8 cellular contexts compared by ENCODE assay signal in the genomic region with DNA sequence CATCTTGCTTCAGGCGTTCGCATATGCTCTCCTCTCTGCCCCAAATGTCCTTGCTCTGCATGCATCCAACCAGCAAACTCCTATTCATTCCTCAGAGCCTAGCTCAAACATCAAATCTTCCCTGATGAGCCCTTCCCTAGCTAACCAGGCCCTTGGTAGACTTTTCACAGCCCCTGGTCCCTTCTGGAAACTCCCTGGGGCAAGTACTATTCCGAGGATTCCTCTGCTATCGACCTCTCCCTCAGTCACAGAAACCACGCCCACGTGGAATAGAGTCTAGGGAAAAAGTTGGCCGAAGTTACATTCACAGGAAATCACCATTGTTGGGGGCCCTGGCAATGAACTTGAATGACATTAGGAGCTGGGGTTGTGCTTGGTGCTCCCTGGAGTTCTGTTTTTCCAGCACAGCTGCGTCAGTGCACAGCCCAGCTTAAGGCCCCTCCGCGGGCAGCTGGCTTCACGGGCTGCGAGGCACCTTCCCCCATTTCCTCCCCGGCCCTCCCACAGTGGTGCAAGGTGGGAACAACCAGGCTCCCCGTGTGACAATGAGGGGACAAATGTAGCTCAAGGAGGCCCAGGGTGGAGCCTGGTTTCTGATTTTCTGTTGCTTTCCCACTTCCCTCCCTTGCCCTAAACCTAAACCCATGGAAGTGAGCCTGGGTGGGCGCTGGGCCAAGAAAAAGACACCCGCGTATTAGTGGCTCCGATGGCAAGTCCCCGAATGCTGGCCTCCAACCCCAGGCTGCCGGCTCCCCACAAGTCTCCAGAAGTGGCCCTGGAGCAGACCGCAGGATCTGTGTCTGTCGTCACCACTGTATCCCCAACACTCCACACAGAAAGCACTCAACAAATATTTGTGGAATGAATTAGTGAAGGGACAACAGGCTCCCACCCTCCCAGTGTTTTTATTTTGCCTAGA. TPM values are rescaled to one million over a fixed set of nuclear protein-coding genes. Genes with fewer than 3 reads are reported as not detected.
DNase-seq lines count a peak whose midpoint lies in the region; ATAC-seq and TF ChIP-seq lines count a peak whose summit lies in the region.

No MANE protein-coding gene starts in this region.

- in situ Hi-C loops in GM13977 (cut with MboI; ENCODE audit: low pct_unique_long_range_greater_than_20kb, low sequenced_read_pairs, unreplicated experiment), result no loop called here

- peak overlapping the region; percentile 19 for H3K4me3 Mint-ChIP-seq in activated T-helper 1 cell treated with anti-CD3 and anti-CD28 coated beads, Interleukin-12 subunit alpha, Interleukin-12 subunit beta, Interleukin-2, Interleukin-4 antibody, amounts not matched to agents 30 ng/mL and 10 ng/mL and 1 ng/mL, durations not matched to agents 14 hours and 24 hours and 36 hours
- H3K4me3 Mint-ChIP-seq in naive thymus-derived CD8-positive, alpha-beta T cell, result peak overlapping the region in 3 of 10 donors; percentile 16 to 51 (median 22)

- intact Hi-C loops in activated T-helper 1 cell treated with anti-CD3 and anti-CD28 coated beads, Interleukin-12 subunit alpha, Interleukin-12 subunit beta, Interleukin-2, Interleukin-4 antibody, amounts not matched to agents 30 ng/mL and 10 ng/mL and 1 ng/mL, durations not matched to agents 14 hours and 24 hours and 36 hours (cut with micrococcal nuclease), result no loop called here
- intact Hi-C loops in Right ventricle myocardium superior (cut with DNase I) (no loop called here), sigmoid colon (cut with DNase I) (loop anchor here (2.0 to 10.0 kb wide), 4 partner anchors 24 to 543 kb away; partner anchors contain the start of genes ARFGAP3, PACSIN2 and TTLL12)

- no peaks in the 10 kb centered on the region for H3K9me3 Mint-ChIP-seq in activated T-helper 1 cell treated with anti-CD3 and anti-CD28 coated beads, Interleukin-12 subunit alpha, Interleukin-12 subunit beta, Interleukin-2, Interleukin-4 antibody, amounts not matched to agents 30 ng/mL and 10 ng/mL and 1 ng/mL, durations not matched to agents 14 hours and 24 hours and 36 hours
- no peaks in the 10 kb centered on the region for H3K9me3 Mint-ChIP-seq in naive thymus-derived CD8-positive, alpha-beta T cell

- H3K4me1 Mint-ChIP-seq in activated T-helper 1 cell treated with anti-CD3 and anti-CD28 coated beads, Interleukin-12 subunit alpha, Interleukin-12 subunit beta, Interleukin-2, Interleukin-4 antibody, amounts not matched to agents 30 ng/mL and 10 ng/mL and 1 ng/mL, durations not matched to agents 14 hours and 24 hours and 36 hours (ENCODE audit: low read depth), result peaks cover 15% of the 10 kb centered on the region
- peaks cover 20 to 66% (median 55%) of the 10 kb centered on the region in 4 donors for H3K4me1 Mint-ChIP-seq in naive thymus-derived CD8-positive, alpha-beta T cell

- H3K9me3 ChIP-seq in sigmoid colon, result no peaks in the 10 kb centered on the region

- H3K27ac ChIP-seq in sigmoid colon, result peak overlapping the region; percentile 95 to 98 (median 96)

- 42 to 43% methylated on average over 22 of the region's 22 CpGs for WGBS in sigmoid colon, 2 donors

- peak; percentile 2 for ATAC-seq in Right ventricle myocardium superior (ENCODE audit: poor library complexity)
- ATAC-seq in naive thymus-derived CD8-positive, alpha-beta T cell, result no peak
- no peak for ATAC-seq in GM19023 (IDR thresholded peaks at IDR 0.05; ENCODE audit: unreplicated experiment)

- no peaks in the 10 kb centered on the region for H3K27me3 ChIP-seq in sigmoid colon

- peaks cover 3% of the 10 kb centered on the region for H3K36me3 Mint-ChIP-seq in activated T-helper 1 cell treated with anti-CD3 and anti-CD28 coated beads, Interleukin-12 subunit alpha, Interleukin-12 subunit beta, Interleukin-2, Interleukin-4 antibody, amounts not matched to agents 30 ng/mL and 10 ng/mL and 1 ng/mL, durations not matched to agents 14 hours and 24 hours and 36 hours (ENCODE audit: low read depth)
- peaks cover 0 to 2% (median 0%) of the 10 kb centered on the region in 3 donors for H3K36me3 Mint-ChIP-seq in naive thymus-derived CD8-positive, alpha-beta T cell

- no peak for TF ChIP-seq CTCF in sigmoid colon (IDR thresholded peaks at IDR 0.05)
- no peak for TF ChIP-seq CTCF in GM13977 (IDR thresholded peaks at IDR 0.05; ENCODE audit: extremely low read depth, insufficient read depth, missing control alignments)

- peaks cover 0 to 75% (median 68%) of the 10 kb centered on the region in 4 donors for H3K4me1 ChIP-seq in sigmoid colon

- peak overlapping the region; percentile 2 to 34 (median 26) for H3K4me3 ChIP-seq in sigmoid colon

- H3K36me3 ChIP-seq in sigmoid colon, result no peaks in the 10 kb centered on the region

- TF ChIP-seq EP300 in sigmoid colon (IDR thresholded peaks at IDR 0.05), result no peak

- no peak overlapping the region for H3K27ac Mint-ChIP-seq in activated T-helper 1 cell treated with anti-CD3 and anti-CD28 coated beads, Interleukin-12 subunit alpha, Interleukin-12 subunit beta, Interleukin-2, Interleukin-4 antibody, amounts not matched to agents 30 ng/mL and 10 ng/mL and 1 ng/mL, durations not matched to agents 14 hours and 24 hours and 36 hours
- peak overlapping the region in 5 of 10 donors; percentile 5 to 83 (median 69) for H3K27ac Mint-ChIP-seq in naive thymus-derived CD8-positive, alpha-beta T cell

- TF ChIP-seq POLR2A in sigmoid colon (IDR thresholded peaks at IDR 0.05), result no peak

- no peaks in the 10 kb centered on the region for H3K27me3 Mint-ChIP-seq in activated T-helper 1 cell treated with anti-CD3 and anti-CD28 coated beads, Interleukin-12 subunit alpha, Interleukin-12 subunit beta, Interleukin-2, Interleukin-4 antibody, amounts not matched to agents 30 ng/mL and 10 ng/mL and 1 ng/mL, durations not matched to agents 14 hours and 24 hours and 36 hours (ENCODE audit: insufficient read depth)
- H3K27me3 Mint-ChIP-seq in naive thymus-derived CD8-positive, alpha-beta T cell, result no peaks in the 10 kb centered on the region

- DNase-seq in COLO668 (lab: John Stamatoyannopoulos, UW; ENCODE audit: unreplicated experiment) (peak; percentile 57), Right ventricle myocardium superior (peak; percentile 82), sigmoid colon (peak; percentile 87), COR-L47 (lab: John Stamatoyannopoulos, UW) (no peak), GM13977 (ENCODE audit: low spot score) (no peak)
- DNase-seq in activated T-helper 1 cell treated with anti-CD3 and anti-CD28 coated beads, Interleukin-12 subunit alpha, Interleukin-12 subunit beta, Interleukin-2, Interleukin-4 antibody, amounts not matched to agents 30 ng/mL and 10 ng/mL and 1 ng/mL, durations not matched to agents 14 hours and 24 hours and 36 hours (ENCODE audit: low spot score), result no peak
- no peak for DNase-seq in naive thymus-derived CD8-positive, alpha-beta T cell

- POLR2A ChIA-PET in naive thymus-derived CD8-positive, alpha-beta T cell (lab: Charles Lee), result interaction anchor here (0.6 to 3.4 kb wide), 2 partner anchors 30 to 1176 kb away, joined by 3 to 12 read pairs; partner anchors contain the start of genes ACO2, PHF5A and POLDIP3

RNA-seq across cellular contexts. Expression of gene ATP5MGL, which starts 4.3 kb away (rescaled TPM):
- total RNA-seq in activated T-helper 1 cell treated with anti-CD3 and anti-CD28 coated beads, Interleukin-12 subunit alpha, Interleukin-12 subunit beta, Interleukin-2, Interleukin-4 antibody, amounts not matched to agents 30 ng/mL and 10 ng/mL and 1 ng/mL, durations not matched to agents 14 hours and 24 hours and 36 hours, result 0.49 TPM in 1 of 2 replicates, not detected in the other
- 0.38 TPM for total RNA-seq in Right ventricle myocardium superior
- under 1 TPM in 1 of 4 donors, not detected in 3; 0.66 TPM for total RNA-seq in sigmoid colon
- under 1 TPM in 1 of 3 donors, not detected in 2; 0.25 TPM for polyA plus RNA-seq in sigmoid colon
- 1 to 10 TPM; 2.6 to 3.0 TPM for total RNA-seq in naive thymus-derived CD8-positive, alpha-beta T cell
- polyA plus RNA-seq in naive thymus-derived CD8-positive, alpha-beta T cell, result under 1 TPM in 1 of 3 donors, not detected in 2; 0.23 TPM

RNA-seq across cellular contexts. Expression of gene CYB5R3, which starts 4.5 kb away (rescaled TPM):
- total RNA-seq in activated T-helper 1 cell treated with anti-CD3 and anti-CD28 coated beads, Interleukin-12 subunit alpha, Interleukin-12 subunit beta, Interleukin-2, Interleukin-4 antibody, amounts not matched to agents 30 ng/mL and 10 ng/mL and 1 ng/mL, durations not matched to agents 14 hours and 24 hours and 36 hours, result 69.8 and 75.1 TPM in 2 replicates
- total RNA-seq in Right ventricle myocardium superior, result 216 TPM
- total RNA-seq in sigmoid colon, result 100 to 1,000 TPM in 2 of 4 donors, 10 to 100 TPM in 2; 71.5 to 156 (median 88.6) TPM
- 100 to 1,000 TPM in 1 of 3 donors, 10 to 100 TPM in 2; 44.9 to 158 (median 78.7) TPM for polyA plus RNA-seq in sigmoid colon
- total RNA-seq in naive thymus-derived CD8-positive, alpha-beta T cell, result 10 to 100 TPM; 34.7 to 36.5 TPM
- polyA plus RNA-seq in naive thymus-derived CD8-positive, alpha-beta T cell, result 10 to 100 TPM; 37.1 to 70.2 (median 37.9) TPM

RNA-seq across cellular contexts. Expression of gene POLDIP3, which starts 30.0 kb away (rescaled TPM):
- 77.9 and 87.2 TPM in 2 replicates for total RNA-seq in activated T-helper 1 cell treated with anti-CD3 and anti-CD28 coated beads, Interleukin-12 subunit alpha, Interleukin-12 subunit beta, Interleukin-2, Interleukin-4 antibody, amounts not matched to agents 30 ng/mL and 10 ng/mL and 1 ng/mL, durations not matched to agents 14 hours and 24 hours and 36 hours
- 32.1 TPM for total RNA-seq in Right ventricle myocardium superior
- total RNA-seq in sigmoid colon, result 10 to 100 TPM; 30.2 to 41.4 (median 34.5) TPM
- polyA plus RNA-seq in sigmoid colon, result 10 to 100 TPM; 25.8 to 45.9 (median 29.6) TPM
- 10 to 100 TPM; 81.1 to 85.8 TPM for total RNA-seq in naive thymus-derived CD8-positive, alpha-beta T cell
- polyA plus RNA-seq in naive thymus-derived CD8-positive, alpha-beta T cell, result 10 to 100 TPM; 60.7 to 93.6 (median 70.5) TPM

Comparison
In these comparisons a context has a peak if more than half of its experiments do, and no peak if none do; other contexts are left out.
1. DNase-seq: peak in COLO668 (single experiment), Right ventricle myocardium superior (single experiment) and sigmoid colon (single experiment); none in activated T-helper 1 cell treated with anti-CD3 and anti-CD28 coated beads, Interleukin-12 subunit alpha, Interleukin-12 subunit beta, Interleukin-2, Interleukin-4 antibody, amounts not matched to agents 30 ng/mL and 10 ng/mL and 1 ng/mL, durations not matched to agents 14 hours and 24 hours and 36 hours (single experiment), COR-L47 (single experiment), naive thymus-derived CD8-positive, alpha-beta T cell (0 of 10) and GM13977 (single experiment).